ENCODE assay signal across 9 cellular contexts in genomic region chr19:45492137-45492626, GRCh38. TPM values are rescaled to one million over a fixed set of nuclear protein-coding genes. Genes with fewer than 3 reads are reported as not detected.
DNase-seq lines count a peak whose midpoint lies in the region; TF ChIP-seq lines count a peak whose summit lies in the region.
"Had no signal": no experiment of that assay in that cellular context is flagged by ENCODE, and none has a peak within 500 bp of the region (broad histone marks: within the 10 kb centered on the region; RNA-seq: fewer than 3 reads in every experiment).

No MANE protein-coding gene starts in this region.

- H3K36me3 ChIP-seq in SJCRH30 (peaks cover 1% of the 10 kb centered on the region; the same call in 1 of the 2 replicates), iPS DF 6.9 (ENCODE audit: control insufficient read depth, insufficient read depth, low read length) (no peaks in the 10 kb centered on the region), spleen (peaks cover 0 to 11% (median 0%) of the 10 kb centered on the region in 6 donors)
- no peaks in the 10 kb centered on the region for H3K36me3 ChIP-seq in effector memory CD4-positive, alpha-beta T cell (ENCODE audit: control insufficient read depth, insufficient read depth, low read length)

- no peaks in the 10 kb centered on the region for H3K36me3 Mint-ChIP-seq in T-helper 1 cell treated with Interleukin-12 subunit alpha and Interleukin-12 subunit beta and Interleukin-4 antibody, amounts not matched to agents 30 μg/mL and 1 μg/mL, for 36 hours (ENCODE audit: low read depth)

- DNase-seq in T-helper 1 cell (no peak), SJCRH30 (no peak), iPS DF 6.9 (ENCODE audit: low read depth, low spot score) (no peak), spleen (no peak)
- no peak for DNase-seq in effector memory CD4-positive, alpha-beta T cell
- DNase-seq in stimulated activated CD4-positive, alpha-beta T cell treated with anti-CD3 and anti-CD28 coated beads, Interleukin-1b, Interleukin-23, amount 100 ng/mL, for 48 hours = no peak
- no peak for DNase-seq in effector CD8-positive, alpha-beta T cell (lab: John Stamatoyannopoulos, UW)

- peaks cover 5% of the 10 kb centered on the region; the same call in 1 of the 2 replicates for H3K4me1 ChIP-seq in SJCRH30
- H3K4me1 ChIP-seq in iPS DF 6.9 (ENCODE audit: control insufficient read depth, insufficient read depth, low read length) = no peaks in the 10 kb centered on the region
- peaks cover 15 to 46% (median 32%) of the 10 kb centered on the region in 6 donors for H3K4me1 ChIP-seq in spleen
- H3K4me1 ChIP-seq in effector memory CD4-positive, alpha-beta T cell (ENCODE audit: control insufficient read depth, insufficient read depth, low read length, poor library complexity, severe bottlenecking) = peaks cover 21% of the 10 kb centered on the region

- no peak for TF ChIP-seq CTCF in spleen (IDR thresholded peaks at IDR 0.05 in 8 of 11, conservative IDR thresholded peaks at IDR 0.05 in 3 of 11)

- H3K4me3 Mint-ChIP-seq in T-helper 1 cell treated with Interleukin-12 subunit alpha and Interleukin-12 subunit beta and Interleukin-4 antibody, amounts not matched to agents 30 μg/mL and 1 μg/mL, for 36 hours = peak overlapping the region; percentile 70

- peaks cover 19% of the 10 kb centered on the region for H3K27me3 Mint-ChIP-seq in T-helper 1 cell treated with Interleukin-12 subunit alpha and Interleukin-12 subunit beta and Interleukin-4 antibody, amounts not matched to agents 30 μg/mL and 1 μg/mL, for 36 hours (ENCODE audit: low read depth)

- peaks cover 14% of the 10 kb centered on the region for H3K4me1 Mint-ChIP-seq in T-helper 1 cell treated with Interleukin-12 subunit alpha and Interleukin-12 subunit beta and Interleukin-4 antibody, amounts not matched to agents 30 μg/mL and 1 μg/mL, for 36 hours (ENCODE audit: low read depth)

- TF ChIP-seq POLR2A in spleen (IDR thresholded peaks at IDR 0.05) = no peak

- intact Hi-C loops in spleen (cut with DNase I; ENCODE audit: low total_unique reads) = no loop called here

- H3K9me3 Mint-ChIP-seq in T-helper 1 cell treated with Interleukin-12 subunit alpha and Interleukin-12 subunit beta and Interleukin-4 antibody, amounts not matched to agents 30 μg/mL and 1 μg/mL, for 36 hours = no peaks in the 10 kb centered on the region

- H3K27ac Mint-ChIP-seq in T-helper 1 cell treated with Interleukin-12 subunit alpha and Interleukin-12 subunit beta and Interleukin-4 antibody, amounts not matched to agents 30 μg/mL and 1 μg/mL, for 36 hours = no peak overlapping the region

- H3K27me3 ChIP-seq in SJCRH30 (no peaks in the 10 kb centered on the region), iPS DF 6.9 (ENCODE audit: control insufficient read depth, insufficient read depth, low read length) (no peaks in the 10 kb centered on the region), spleen (replicated peaks in 1 of 7) (peaks cover 0 to 51% (median 25%) of the 10 kb centered on the region in 7 donors)
- H3K27me3 ChIP-seq in effector memory CD4-positive, alpha-beta T cell (replicated peaks; ENCODE audit: control insufficient read depth, insufficient read depth, low read length, poor library complexity, severe bottlenecking) = peaks cover 10% of the 10 kb centered on the region

- WGBS in iPS DF 6.9 (ENCODE audit: insufficient coverage, insufficient read length) = no CpG with 5 or more reads among the region's 5 CpGs
- 85 to 96% (median 91%) methylated on average over 5 of the region's 5 CpGs for WGBS in spleen, 5 donors

- H3K9me3 ChIP-seq in SJCRH30 (replicated peaks) (no peaks in the 10 kb centered on the region), iPS DF 6.9 (ENCODE audit: control insufficient read depth, insufficient read depth, low read length) (no peaks in the 10 kb centered on the region), spleen (no peaks in the 10 kb centered on the region)
- H3K9me3 ChIP-seq in effector memory CD4-positive, alpha-beta T cell (ENCODE audit: control insufficient read depth, low read length) = no peaks in the 10 kb centered on the region

- H3K4me3 ChIP-seq in SJCRH30 = peak overlapping the region; percentile 73
- peak overlapping the region; percentile 43; the same call in 1 of the 2 replicates for H3K4me3 ChIP-seq in iPS DF 6.9 (ENCODE audit: low read length)
- peak overlapping the region in 6 of 8 donors; percentile 25 to 65 (median 46) for H3K4me3 ChIP-seq in spleen
- no peak overlapping the region for H3K4me3 ChIP-seq in effector memory CD4-positive, alpha-beta T cell (ENCODE audit: insufficient read depth, low read depth, low read length, poor library complexity, severe bottlenecking)

- H3K27ac ChIP-seq in SJCRH30 = peak overlapping the region; percentile 99
- H3K27ac ChIP-seq in iPS DF 6.9 (ENCODE audit: low read length) = no peak overlapping the region
- H3K27ac ChIP-seq in spleen = peak overlapping the region in 1 of 8 donors; percentile 74
- no peak overlapping the region for H3K27ac ChIP-seq in effector memory CD4-positive, alpha-beta T cell (ENCODE audit: insufficient read depth, low read length, poor library complexity, severe bottlenecking)

RNA-seq across cellular contexts. Expression of gene RTN2, which starts 4.7 kb away (rescaled TPM):
- total RNA-seq in SJCRH30 (2014; rRNA removed; shearing (Covaris generic)) = 29.3 and 30.9 TPM in 2 replicates
- total RNA-seq in spleen = 10 to 100 TPM in 6 of 7 donors, 1 to 10 TPM in 1; 9.2 to 22.6 (median 15.1) TPM
- 1 to 10 TPM; 4.9 to 7.9 (median 7.6) TPM for polyA plus RNA-seq in spleen

RNA-seq across cellular contexts. Expression of gene PPM1N, which starts 6.1 kb away (rescaled TPM):
- total RNA-seq in SJCRH30 (2014; rRNA removed; shearing (Covaris generic)) = 1.0 and 1.4 TPM in 2 replicates
- 10 to 100 TPM in 2 of 7 donors, 1 to 10 TPM in 5; 6.3 to 21.4 (median 9.6) TPM for total RNA-seq in spleen
- 10 to 100 TPM in 2 of 3 donors, 1 to 10 TPM in 1; 9.5 to 13.4 (median 10.7) TPM for polyA plus RNA-seq in spleen

RNA-seq across cellular contexts. Expression of gene VASP, which starts 15.1 kb away (rescaled TPM):
- total RNA-seq in SJCRH30 (2014; rRNA removed; shearing (Covaris generic)) = 43.8 and 48.8 TPM in 2 replicates
- total RNA-seq in spleen = 100 to 1,000 TPM; 146 to 386 (median 221) TPM
- polyA plus RNA-seq in spleen = 100 to 1,000 TPM; 154 to 210 (median 161) TPM

RNA-seq across cellular contexts. Expression of gene FOSB, which starts 24.4 kb away (rescaled TPM):
- 0.35 and 0.40 TPM in 2 replicates for total RNA-seq in SJCRH30 (2014; rRNA removed; shearing (Covaris generic))
- 10 to 100 TPM in 2 of 7 donors, 1 to 10 TPM in 4, under 1 TPM in 1; 0.92 to 41.7 (median 1.6) TPM for total RNA-seq in spleen
- polyA plus RNA-seq in spleen = 1 to 10 TPM in 2 of 3 donors, under 1 TPM in 1; 0.42 to 2.2 (median 1.3) TPM
- total RNA-seq: A172 had no signal
